2 cellular contexts compared by ENCODE assay signal in genomic region chr17:48155889-48156670, GRCh38.
TF ChIP-seq lines count a peak whose summit lies in the region.

No MANE protein-coding gene starts in this region.

TF ChIP-seq in K562, 482 proteins besides CTCF, POLR2A, EP300 and RAD21 (continued from another document):
- 0 out of 2 replicates have a peak, but pooled peaks have one; percentile 11 for TF ChIP-seq NFIC (IDR thresholded peaks at IDR 0.05)

TF ChIP-seq in HEK293T, 16 proteins besides CTCF, POLR2A, EP300 and RAD21:
- TF ChIP-seq BHLHE40 (IDR thresholded peaks at IDR 0.05; ENCODE audit: borderline replicate concordance) (no peak), SUZ12 (IDR thresholded peaks at IDR 0.05) (no peak), TARDBP (IDR thresholded peaks at IDR 0.05) (no peak), HDGF (IDR thresholded peaks at IDR 0.05; ENCODE audit: borderline replicate concordance) (no peak), LEF1 (IDR thresholded peaks at IDR 0.05; ENCODE audit: borderline replicate concordance) (no peak)
